ENCODE assay signal across 36 cellular contexts in genomic region chr12:18084080-18084479, GRCh38.
"Had no signal": no experiment of that assay in that cellular context is flagged by ENCODE, and none has a peak within 500 bp of the region (broad histone marks: within the 10 kb centered on the region; RNA-seq: fewer than 3 reads in every experiment).

No MANE protein-coding gene starts in this region.

- H3K4me2 ChIP-seq: KMS-11 had no signal

- H3K4me3 ChIP-seq: MG63 had no signal

- H3K27me3 ChIP-seq: MG63 had no signal

- H3K27ac ChIP-seq: KMS-11 had no signal

- H3K36me3 ChIP-seq: MG63 had no signal

- H3K9ac ChIP-seq: KMS-11 had no signal

- DNase-seq: Karpas-422, Kasumi-1, MG63, MM.1S, MV-4-11, NCI-H1048, NCI-H1092, NCI-H1092 treated with DMSO at 0.1 percent for 48 hours, NCI-H1105, NCI-H1105 treated with DMSO at 0.1 percent for 48 hours, NCI-H1417, NCI-H1417 treated with DMSO at 0.1 percent for 48 hours, NCI-H1436, NCI-H1436 treated with DMSO at 0.1 percent for 48 hours, NCI-H146, NCI-H1694, NCI-H1694 treated with DMSO at 0.1 percent for 48 hours, NCI-H187, NCI-H187 treated with DMSO at 0.1 percent for 48 hours, NCI-H2029, NCI-H2029 treated with DMSO at 0.1 percent for 48 hours, NCI-H2081, NCI-H2081 treated with DMSO at 0.1 percent for 48 hours, NCI-H2107, NCI-H2171, NCI-H2171 treated with DMSO at 0.1 percent for 48 hours, NCI-H226, NCI-H345, NCI-H446, NCI-H446 treated with DMSO at 0.1 percent for 48 hours, NCI-H510A, NCI-H510A treated with DMSO at 0.1 percent for 48 hours, NCI-H524, NCI-H524 treated with DMSO at 0.1 percent for 48 hours, NCI-H526 had no signal

- H3K9me3 ChIP-seq: MG63 had no signal
